Comparison of ENCODE assay signal across 15 cellular contexts in the genomic region with DNA sequence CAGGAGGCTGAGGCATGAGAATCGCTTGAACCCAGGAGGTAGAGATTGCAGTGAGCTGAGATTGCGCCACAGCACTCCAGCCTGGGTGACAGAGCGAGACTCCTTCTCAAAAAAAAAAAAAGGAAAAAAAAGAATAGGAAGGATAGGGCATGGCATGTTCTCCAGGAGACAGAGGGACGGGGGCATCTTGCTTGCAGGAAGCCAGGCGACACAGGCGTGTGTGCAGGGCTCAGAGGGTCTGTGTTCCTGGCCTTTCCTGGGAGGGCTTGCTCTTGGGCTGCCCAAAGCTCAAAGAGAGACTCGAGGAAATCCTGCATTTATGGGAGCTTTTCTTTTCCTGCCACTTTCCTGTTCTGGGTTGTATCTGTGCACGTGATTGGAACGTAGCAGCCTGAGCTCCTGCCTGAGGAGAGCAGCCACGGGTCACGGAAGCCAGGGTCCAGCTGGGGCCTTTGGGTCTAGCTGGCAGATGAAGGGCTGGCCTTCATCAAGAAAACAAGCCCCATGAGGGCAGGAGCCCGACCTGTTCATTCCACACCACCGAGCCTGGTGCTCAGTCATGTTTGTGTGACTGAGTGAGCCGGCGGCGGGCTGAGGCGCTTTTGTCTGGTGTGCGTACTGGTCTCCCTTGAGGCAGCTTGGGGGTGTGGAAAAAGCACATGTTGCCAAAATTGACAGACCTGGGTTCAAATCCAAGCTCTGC. TPM values are rescaled to one million over a fixed set of nuclear protein-coding genes. Genes with fewer than 3 reads are reported as not detected.
DNase-seq lines count a peak whose midpoint lies in the region; ATAC-seq, FAIRE-seq and TF ChIP-seq lines count a peak whose summit lies in the region.
"Had no signal": no experiment of that assay in that cellular context is flagged by ENCODE, and none has a peak within 500 bp of the region (broad histone marks: within the 10 kb centered on the region; RNA-seq: fewer than 3 reads in every experiment).

No MANE protein-coding gene starts in this region.

- no peak overlapping the region for H3K4me3 ChIP-seq in H7 (ENCODE audit: insufficient read depth, low read depth, low read length)
- H3K4me3 ChIP-seq in colonic mucosa, result no peak overlapping the region
- no peak overlapping the region for H3K4me3 ChIP-seq in left lung
- no peak overlapping the region for H3K4me3 ChIP-seq in small intestine (ENCODE audit: low read depth in 1 of 2, low read length in 2 of 2)
- H3K4me3 ChIP-seq: pancreas had no signal

- intact Hi-C loops in colonic mucosa (cut with DNase I) (no loop called here), left lung (cut with DNase I) (loop anchor here in 1 of 2 donors (10.0 kb wide), 1 partner anchor 55 kb away; a partner anchor contains a TSS)

- TF ChIP-seq CTCF in colonic mucosa (IDR thresholded peaks at IDR 0.05) (no peak), left lung (IDR thresholded peaks at IDR 0.05) (no peak)

- peak overlapping the region; percentile 14 for H3K27ac ChIP-seq in colonic mucosa
- peak overlapping the region; percentile 19 to 57 for H3K27ac ChIP-seq in left lung
- peak overlapping the region; percentile 88 to 97 for H3K27ac ChIP-seq in small intestine (ENCODE audit: low read depth in 1 of 2, low read length in 1 of 2)
- H3K27ac ChIP-seq: WERI-Rb-1 had no signal

- H3K27me3 ChIP-seq in H7 (ENCODE audit: control insufficient read depth, insufficient read depth, low read length) (no peaks in the 10 kb centered on the region), colonic mucosa (no peaks in the 10 kb centered on the region), left lung (no peaks in the 10 kb centered on the region), small intestine (ENCODE audit: control insufficient read depth in 2 of 2, insufficient read depth in 2 of 2, low read length in 2 of 2) (no peaks in the 10 kb centered on the region)
- H3K27me3 ChIP-seq: pancreas had no signal

- peak; percentile 24 for DNase-seq in H7
- no peak for DNase-seq in colonic mucosa
- DNase-seq in left lung, result no peak
- no peak for DNase-seq in small intestine
- DNase-seq in AML-193 (lab: John Stamatoyannopoulos, UW), result no peak
- no peak for DNase-seq in COLO668 (lab: John Stamatoyannopoulos, UW; ENCODE audit: unreplicated experiment)
- DNase-seq: activated T-cell treated with anti-CD3 and anti-CD28 coated beads, Interleukin-2, amount 50 U/mL, for 4 hours; islet precursor cell; MV-4-11; NCI-H2227 treated with DMSO at 0.1 percent for 48 hours; WERI-Rb-1 had no signal

- H3K36me3 ChIP-seq in H7 (replicated peaks; ENCODE audit: control insufficient read depth, insufficient read depth, low read length) (peaks cover 38% of the 10 kb centered on the region), colonic mucosa (peaks cover 18% of the 10 kb centered on the region), left lung (peaks cover 0 to 68% of the 10 kb centered on the region in 2 donors), small intestine (ENCODE audit: control insufficient read depth in 2 of 2, insufficient read depth in 2 of 2, low read length in 2 of 2) (peaks cover 7 to 16% of the 10 kb centered on the region in 2 donors)

- H3K4me1 ChIP-seq in colonic mucosa (peaks cover 4% of the 10 kb centered on the region), left lung (peaks cover 0 to 76% of the 10 kb centered on the region in 2 donors), small intestine (ENCODE audit: control insufficient read depth in 2 of 2, insufficient read depth in 1 of 2, low read depth in 1 of 2, low read length in 1 of 2) (peaks cover 23 to 25% of the 10 kb centered on the region in 2 donors)

- no peak for FAIRE-seq in small intestine (lab: Jason Lieb, UNC)
- FAIRE-seq: G401.6, pancreas had no signal

- ATAC-seq in left lung, result no peak
- no peak for ATAC-seq in GM18519 (IDR thresholded peaks at IDR 0.05; ENCODE audit: low FRiP score, unreplicated experiment)
- no peak for ATAC-seq in HG03460 (IDR thresholded peaks at IDR 0.05; ENCODE audit: unreplicated experiment)
- ATAC-seq: pancreas had no signal

- H3K9ac ChIP-seq in colonic mucosa (ENCODE audit: low read depth in 2 of 2, low read length in 2 of 2), result peak overlapping the region in 1 of 2 donors; percentile 7

- 84 to 90% (median 90%) methylated on average over 18 of the region's 18 CpGs for WGBS in small intestine, 3 donors

- no peaks in the 10 kb centered on the region for H3K9me3 ChIP-seq in colonic mucosa
- no peaks in the 10 kb centered on the region for H3K9me3 ChIP-seq in left lung
- no peaks in the 10 kb centered on the region for H3K9me3 ChIP-seq in small intestine (ENCODE audit: control insufficient read depth, low read depth)
- H3K9me3 ChIP-seq: pancreas had no signal

RNA-seq across cellular contexts. Expression of a gene that starts 44.5 kb away (rescaled TPM):
- total RNA-seq in H7 (2014; rRNA removed; shearing (Covaris generic)), result 3.0 and 5.4 TPM in 2 replicates
- 1 to 10 TPM; 5.2 to 5.7 TPM for total RNA-seq in colonic mucosa
- total RNA-seq in left lung, result 1 to 10 TPM; 1.7 to 4.5 TPM
- polyA plus RNA-seq in small intestine, result 10 to 100 TPM in 1 of 3 donors, 1 to 10 TPM in 2; 2.4 to 26.1 (median 2.7) TPM

RNA-seq across cellular contexts. Expression of a gene that starts 52.3 kb away (rescaled TPM):
- 163 and 226 TPM in 2 replicates for total RNA-seq in H7 (2014; rRNA removed; shearing (Covaris generic))
- 1,000 to 10,000 TPM; 1,019 to 1,060 TPM for total RNA-seq in colonic mucosa
- total RNA-seq in left lung, result 100 to 1,000 TPM; 576 to 647 TPM
- 100 to 1,000 TPM; 188 to 326 (median 291) TPM for polyA plus RNA-seq in small intestine

Comparison
In these comparisons a context has a peak if more than half of its experiments do, and no peak if none do; other contexts are left out.
1. H3K27ac ChIP-seq: peak in every context shown above with its lines; median percentile 92 in small intestine; 38 in left lung; 14 in colonic mucosa.